23 cellular contexts compared by ENCODE assay signal in genomic region chr12:110686294-110686903, GRCh38. TPM values are rescaled to one million over a fixed set of nuclear protein-coding genes. Genes with fewer than 3 reads are reported as not detected.
DNase-seq lines count a peak whose midpoint lies in the region; ATAC-seq, FAIRE-seq and TF ChIP-seq lines count a peak whose summit lies in the region.
"Had no signal": no experiment of that assay in that cellular context is flagged by ENCODE, and none has a peak within 500 bp of the region (broad histone marks: within the 10 kb centered on the region; RNA-seq: fewer than 3 reads in every experiment).

No MANE protein-coding gene starts in this region.

- peaks cover 7% of the 10 kb centered on the region for H3K36me3 ChIP-seq in CD4-positive, CD25-positive, alpha-beta regulatory T cell (ENCODE audit: control insufficient read depth, insufficient read depth, low read length)
- H3K36me3 ChIP-seq: Peyer's patch had no signal

- peaks cover 29% of the 10 kb centered on the region for H3K4me1 ChIP-seq in CD4-positive, CD25-positive, alpha-beta regulatory T cell (ENCODE audit: control insufficient read depth, insufficient read depth, low read length, poor library complexity, severe bottlenecking)

- H3K27me3 ChIP-seq in CD4-positive, CD25-positive, alpha-beta regulatory T cell (ENCODE audit: control insufficient read depth, insufficient read depth, low read length) = no peaks in the 10 kb centered on the region
- H3K27me3 ChIP-seq: Peyer's patch had no signal

- no peak for TF ChIP-seq CTCF in nephron progenitor cell (IDR thresholded peaks at IDR 0.05)

- peaks cover 7 to 67% (median 34%) of the 10 kb centered on the region in 4 donors for H3K4me1 Mint-ChIP-seq in CD4-positive, CD25-positive, alpha-beta regulatory T cell
- H3K4me1 Mint-ChIP-seq in activated naive CD8-positive, alpha-beta T cell (ENCODE audit: low read depth) = peaks cover 34% of the 10 kb centered on the region
- H3K4me1 Mint-ChIP-seq in nephron progenitor cell = peaks cover 22% of the 10 kb centered on the region

- H3K36me3 Mint-ChIP-seq in CD4-positive, CD25-positive, alpha-beta regulatory T cell = peaks cover 38% of the 10 kb centered on the region
- peaks cover 8% of the 10 kb centered on the region for H3K36me3 Mint-ChIP-seq in activated naive CD8-positive, alpha-beta T cell
- peaks cover 28% of the 10 kb centered on the region for H3K36me3 Mint-ChIP-seq in nephron progenitor cell (ENCODE audit: low read depth)
- H3K36me3 Mint-ChIP-seq in activated naive CD4-positive, alpha-beta T cell treated with anti-CD3 and anti-CD28 coated beads, Interleukin-2, amount 50 U/mL, for 72 hours = no peaks in the 10 kb centered on the region

- H3K9me3 ChIP-seq in CD4-positive, CD25-positive, alpha-beta regulatory T cell (ENCODE audit: control insufficient read depth in 2 of 2, low read length in 2 of 2) = no peaks in the 10 kb centered on the region
- H3K9me3 ChIP-seq: Peyer's patch had no signal

- no peak overlapping the region for H3K27ac ChIP-seq in CD4-positive, CD25-positive, alpha-beta regulatory T cell (ENCODE audit: insufficient read depth, low read length, poor library complexity, severe bottlenecking)
- H3K27ac ChIP-seq: KMS-11, VCaP had no signal

- H3K9me3 Mint-ChIP-seq in CD4-positive, CD25-positive, alpha-beta regulatory T cell = no peaks in the 10 kb centered on the region
- H3K9me3 Mint-ChIP-seq in activated naive CD8-positive, alpha-beta T cell (ENCODE audit: low read depth) = no peaks in the 10 kb centered on the region
- peaks cover 28% of the 10 kb centered on the region for H3K9me3 Mint-ChIP-seq in nephron progenitor cell
- H3K9me3 Mint-ChIP-seq in activated naive CD4-positive, alpha-beta T cell treated with anti-CD3 and anti-CD28 coated beads, Interleukin-2, amount 50 U/mL, for 72 hours = no peaks in the 10 kb centered on the region

- peak overlapping the region in 1 of 3 donors; percentile 77 for H3K27ac Mint-ChIP-seq in CD4-positive, CD25-positive, alpha-beta regulatory T cell
- H3K27ac Mint-ChIP-seq in activated naive CD8-positive, alpha-beta T cell = no peak overlapping the region
- H3K27ac Mint-ChIP-seq in nephron progenitor cell = no peak overlapping the region
- no peak overlapping the region for H3K27ac Mint-ChIP-seq in activated naive CD4-positive, alpha-beta T cell treated with anti-CD3 and anti-CD28 coated beads, Interleukin-2, amount 50 U/mL, for 72 hours

- peak overlapping the region; percentile 36 to 92 (median 68) for H3K4me3 Mint-ChIP-seq in CD4-positive, CD25-positive, alpha-beta regulatory T cell
- H3K4me3 Mint-ChIP-seq in activated naive CD8-positive, alpha-beta T cell = peak overlapping the region; percentile 71
- H3K4me3 Mint-ChIP-seq in nephron progenitor cell = peak overlapping the region; percentile 66

- no peak for ATAC-seq in CD4-positive, CD25-positive, alpha-beta regulatory T cell (ENCODE audit: low read depth in 2 of 2)
- ATAC-seq in HG02623 (IDR thresholded peaks at IDR 0.05; ENCODE audit: unreplicated experiment) = no peak
- no peak for ATAC-seq in activated naive CD4-positive, alpha-beta T cell treated with anti-CD3 and anti-CD28 coated beads, Interleukin-2, amount 50 U/mL, for 72 hours
- ATAC-seq: right cardiac atrium, SK-N-SH treated with all-trans-retinoic acid at 6 μM for 48 hours had no signal

- TF ChIP-seq POLR2A in GM12891 (IDR thresholded peaks at IDR 0.05; ENCODE audit: low read depth, low read length) = no peak

- H3K4me3 ChIP-seq in CD4-positive, CD25-positive, alpha-beta regulatory T cell (ENCODE audit: low read depth, low read length) = no peak overlapping the region

- DNase-seq in CD4-positive, CD25-positive, alpha-beta regulatory T cell = no peak
- DNase-seq in GM12891 (ENCODE audit: insufficient read length, low spot score) (no peak), nephron progenitor cell (no peak), HPDE6-E6E7 (ENCODE audit: extremely low spot score) (no peak), H4 (ENCODE audit: low spot score) (no peak)
- no peak for DNase-seq in activated naive CD4-positive, alpha-beta T cell treated with anti-CD3 and anti-CD28 coated beads, Interleukin-2, amount 50 U/mL, for 72 hours (ENCODE audit: low spot score in 2 of 2)
- DNase-seq: anterior cingulate cortex, Calu3, cerebellar nuclear complex, HCEC 1CT, mesenchymal stem cell, NCI-H1105 treated with DMSO at 0.1 percent for 48 hours, NCI-H2171 treated with DMSO at 0.1 percent for 48 hours, NCI-H82, nucleus accumbens, Peyer's patch, right cardiac atrium had no signal

- peaks cover 15% of the 10 kb centered on the region for H3K27me3 Mint-ChIP-seq in CD4-positive, CD25-positive, alpha-beta regulatory T cell
- no peaks in the 10 kb centered on the region for H3K27me3 Mint-ChIP-seq in activated naive CD8-positive, alpha-beta T cell
- H3K27me3 Mint-ChIP-seq in nephron progenitor cell (ENCODE audit: low read depth, poor library complexity) = peaks cover 11% of the 10 kb centered on the region

- peak; percentile 16 for FAIRE-seq in GM12891 (lab: Jason Lieb, UNC)
- FAIRE-seq: islet of Langerhans had no signal

TF ChIP-seq in GM12891, 5 proteins besides CTCF, POLR2A, EP300 and RAD21:
- TF ChIP-seq SPI1 (IDR thresholded peaks at IDR 0.05; ENCODE audit: low read depth, low read length) = no peak

RNA-seq across cellular contexts. Expression of gene HVCN1, which starts 2.5 kb away (rescaled TPM):
- 6.1 TPM for total RNA-seq in CD4-positive, CD25-positive, alpha-beta regulatory T cell
- 10 to 100 TPM; 19.8 to 50.0 (median 34.8) TPM for polyA plus RNA-seq in CD4-positive, CD25-positive, alpha-beta regulatory T cell
- polyA plus RNA-seq in GM12891 (2012; ENCODE audit: low read depth, missing spikeins) = 83.4 TPM
- 1 to 10 TPM; 2.8 to 6.3 TPM for total RNA-seq in activated naive CD4-positive, alpha-beta T cell treated with anti-CD3 and anti-CD28 coated beads, Interleukin-2, amount 50 U/mL, for 72 hours
- 1.6 TPM in 1 of 2 replicates, not detected in the other for total RNA-seq in H4 (2014; rRNA removed; shearing (Covaris generic))

RNA-seq across cellular contexts. Expression of gene PPP1CC, which starts 56.3 kb away (rescaled TPM):
- total RNA-seq in CD4-positive, CD25-positive, alpha-beta regulatory T cell = 166 TPM
- 100 to 1,000 TPM; 166 to 177 (median 175) TPM for polyA plus RNA-seq in CD4-positive, CD25-positive, alpha-beta regulatory T cell
- 134 TPM for polyA plus RNA-seq in GM12891 (2012; ENCODE audit: low read depth, missing spikeins)
- total RNA-seq in activated naive CD4-positive, alpha-beta T cell treated with anti-CD3 and anti-CD28 coated beads, Interleukin-2, amount 50 U/mL, for 72 hours = 100 to 1,000 TPM; 190 to 343 TPM
- 121 and 144 TPM in 2 replicates for total RNA-seq in H4 (2014; rRNA removed; shearing (Covaris generic))
